ENCODE assay signal across 24 cellular contexts in genomic region chr15:35771878-35772442, GRCh38.
"Had no signal": no experiment of that assay in that cellular context is flagged by ENCODE, and none has a peak within 500 bp of the region (broad histone marks: within the 10 kb centered on the region; RNA-seq: fewer than 3 reads in every experiment).

No MANE protein-coding gene starts in this region.

- H3K27ac ChIP-seq: body of pancreas, VCaP had no signal

- H3K4me3 ChIP-seq: body of pancreas, MG63 had no signal

- H3K4me1 ChIP-seq: body of pancreas had no signal

- ATAC-seq: activated T-cell treated with anti-CD3 and anti-CD28 coated beads, Interleukin-2, amount 50 U/mL, for 4 hours; activated T-helper 17 cell treated with anti-CD3 and anti-CD28 coated beads, Interleukin-2, amount 50 U/mL, for 72 hours; body of pancreas; PC-3; T-cell had no signal

- H3K36me3 ChIP-seq: MG63 had no signal

- DNase-seq: activated CD4-positive, alpha-beta memory T cell treated with anti-CD3 and anti-CD28 coated beads for 36 hours; activated CD4-positive, alpha-beta T cell treated with anti-CD3 and anti-CD28 coated beads, Interleukin-2, amount 10 ng/mL, durations not matched to agents 7 days and 5 days; activated CD4-positive, CD25-positive, alpha-beta regulatory T cell; activated CD8-positive, alpha-beta memory T cell treated with anti-CD3 and anti-CD28 coated beads for 24 hours; activated gamma-delta T cell; activated naive CD4-positive, alpha-beta T cell treated with anti-CD3 and anti-CD28 coated beads for 36 hours; activated T-cell treated with anti-CD3 and anti-CD28 coated beads, Interleukin-2, amount 50 U/mL, for 4 hours; body of pancreas; MG63; MV-4-11; NCI-H1092 treated with DMSO at 0.1 percent for 48 hours; NCI-H1417 treated with DMSO at 0.1 percent for 48 hours; NCI-H1694; NCI-H2029; NCI-H2107; NCI-H2171 treated with DMSO at 0.1 percent for 48 hours; NCI-H345; NCI-H510A; PC-3; SHP77 treated with DMSO at 0.1 percent for 48 hours; T-cell; T-helper 2 cell had no signal

- H3K27me3 ChIP-seq: body of pancreas, MG63 had no signal

- H3K9me3 ChIP-seq: body of pancreas, MG63 had no signal
